ENCODE assay signal across 1 cellular context in genomic region chr3:153165211-153165815, GRCh38.
TF ChIP-seq lines count a peak whose summit lies in the region.

No MANE protein-coding gene starts in this region.

TF ChIP-seq in WTC11, 78 proteins besides CTCF, POLR2A, EP300 and RAD21 (continued from another document):
- TF ChIP-seq NR1H2 (CRISPR knock-in tag; IDR thresholded peaks at IDR 0.05) (no peak), SMAD3 (CRISPR knock-in tag; IDR thresholded peaks at IDR 0.05; ENCODE audit: borderline replicate concordance) (no peak)
